Comparison of ENCODE assay signal across 8 cellular contexts in the genomic region with DNA sequence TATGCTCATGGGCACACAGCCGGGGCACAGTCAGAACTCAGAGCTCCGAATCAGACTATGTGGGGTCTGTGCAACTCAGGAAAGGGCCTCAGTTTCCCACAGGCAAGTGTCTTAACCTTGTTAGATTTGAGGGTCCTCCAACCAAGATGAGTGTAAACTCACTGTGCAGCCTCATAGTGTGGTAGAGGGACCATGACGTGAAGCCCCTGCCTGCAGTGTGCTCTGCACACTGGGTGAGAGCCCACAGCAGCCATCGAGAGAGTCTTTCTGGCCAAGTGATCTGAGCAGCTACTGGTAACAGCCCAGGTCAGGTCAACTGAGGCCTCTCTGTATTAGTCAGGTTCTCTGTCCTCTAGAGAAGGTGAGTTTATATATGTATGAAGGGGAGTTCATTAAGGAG. TPM values are rescaled to one million over a fixed set of nuclear protein-coding genes. Genes with fewer than 3 reads are reported as not detected.
"Had no signal": no experiment of that assay in that cellular context is flagged by ENCODE, and none has a peak within 500 bp of the region (broad histone marks: within the 10 kb centered on the region; RNA-seq: fewer than 3 reads in every experiment).

No MANE protein-coding gene starts in this region.

- ATAC-seq: GM23338, HepG2 had no signal

- H3K27ac Mint-ChIP-seq: GM23338, H9, IgD-negative memory B cell had no signal

- H3K4me1 Mint-ChIP-seq: GM23338, H9 had no signal

- H3K27ac ChIP-seq: HL-60 had no signal

- H3K4me3 ChIP-seq: GM23338 had no signal

- H3K27me3 Mint-ChIP-seq: IgD-negative memory B cell had no signal

- H3K4me3 Mint-ChIP-seq: GM23338, H9, IgD-negative memory B cell had no signal

- H3K36me3 Mint-ChIP-seq: IgD-negative memory B cell had no signal

- H3K9me3 Mint-ChIP-seq: IgD-negative memory B cell had no signal

- DNase-seq: H9, HCEC 1CT had no signal

RNA-seq across cellular contexts. Expression of a gene that starts 0.6 kb away (rescaled TPM):
- total RNA-seq: GM23338, H1, H9, HepG2 had no signal

RNA-seq across cellular contexts. Expression of a gene that starts 53.6 kb away (rescaled TPM):
- total RNA-seq: GM23338, H1, H9, HepG2, HT1080 had no signal
